1 cellular context compared by ENCODE assay signal in genomic region chr2:73981081-73981968, GRCh38.
TF ChIP-seq lines count a peak whose summit lies in the region.

No MANE protein-coding gene starts in this region.

TF ChIP-seq in K562, 482 proteins besides CTCF, POLR2A, EP300 and RAD21 (continued from another document and continues in another):
- TF ChIP-seq, protein P1, sequence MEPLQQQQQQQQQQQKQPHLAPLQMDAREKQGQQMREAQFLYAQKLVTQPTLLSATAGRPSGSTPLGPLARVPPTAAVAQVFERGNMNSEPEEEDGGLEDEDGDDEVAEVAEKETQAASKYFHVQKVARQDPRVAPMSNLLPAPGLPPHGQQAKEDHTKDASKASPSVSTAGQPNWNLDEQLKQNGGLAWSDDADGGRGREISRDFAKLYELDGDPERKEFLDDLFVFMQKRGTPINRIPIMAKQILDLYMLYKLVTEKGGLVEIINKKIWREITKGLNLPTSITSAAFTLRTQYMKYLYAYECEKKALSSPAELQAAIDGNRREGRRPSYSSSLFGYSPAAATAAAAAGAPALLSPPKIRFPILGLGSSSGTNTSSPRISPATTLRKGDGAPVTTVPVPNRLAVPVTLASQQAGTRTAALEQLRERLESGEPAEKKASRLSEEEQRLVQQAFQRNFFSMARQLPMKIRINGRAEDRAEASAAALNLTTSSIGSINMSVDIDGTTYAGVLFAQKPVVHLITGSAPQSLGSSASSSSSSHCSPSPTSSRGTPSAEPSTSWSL (CRISPR knock-in tag; IDR thresholded peaks at IDR 0.05; ENCODE audit: borderline replicate concordance), result no peak
- peak; percentile 43; the same call in 1 of the 2 replicates for TF ChIP-seq RB1 (IDR thresholded peaks at IDR 0.05; ENCODE audit: low read depth)
- no peak for TF ChIP-seq ZNF76 (CRISPR knock-in tag; IDR thresholded peaks at IDR 0.05; ENCODE audit: borderline replicate concordance)
- TF ChIP-seq, protein P2, sequence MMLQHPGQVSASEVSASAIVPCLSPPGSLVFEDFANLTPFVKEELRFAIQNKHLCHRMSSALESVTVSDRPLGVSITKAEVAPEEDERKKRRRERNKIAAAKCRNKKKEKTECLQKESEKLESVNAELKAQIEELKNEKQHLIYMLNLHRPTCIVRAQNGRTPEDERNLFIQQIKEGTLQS (IDR thresholded peaks at IDR 0.05), result no peak
- TF ChIP-seq, protein P2 (CRISPR knock-in tag; conservative IDR thresholded peaks at IDR 0.05), result no peak
- no peak for TF ChIP-seq ZNF143 (CRISPR knock-in tag; IDR thresholded peaks at IDR 0.05)
- no peak for TF ChIP-seq ZC3H11A (IDR thresholded peaks at IDR 0.05; ENCODE audit: low read depth, low read length)
- no peak for TF ChIP-seq MCM2 (IDR thresholded peaks at IDR 0.05; ENCODE audit: low read depth)
- TF ChIP-seq ZNF232 (CRISPR knock-in tag; IDR thresholded peaks at IDR 0.05), result no peak
- TF ChIP-seq POLR3G (IDR thresholded peaks at IDR 0.05; ENCODE audit: extremely low read depth, insufficient read length, insufficient replicate concordance), result no peak
- TF ChIP-seq HNRNPK (IDR thresholded peaks at IDR 0.05; ENCODE audit: low read depth, low read length, poor library complexity, severe bottlenecking), result no peak
- peak; percentile 57 for TF ChIP-seq ZBTB40 (IDR thresholded peaks at IDR 0.05)
- TF ChIP-seq ZBTB40 (CRISPR knock-in tag; IDR thresholded peaks at IDR 0.05), result no peak
- no peak for TF ChIP-seq COPS2 (conservative IDR thresholded peaks at IDR 0.05)
- TF ChIP-seq ZNF140 (CRISPR knock-in tag; IDR thresholded peaks at IDR 0.05), result no peak
- no peak for TF ChIP-seq PHB (CRISPR knock-in tag; IDR thresholded peaks at IDR 0.05)
- TF ChIP-seq, protein P3, sequence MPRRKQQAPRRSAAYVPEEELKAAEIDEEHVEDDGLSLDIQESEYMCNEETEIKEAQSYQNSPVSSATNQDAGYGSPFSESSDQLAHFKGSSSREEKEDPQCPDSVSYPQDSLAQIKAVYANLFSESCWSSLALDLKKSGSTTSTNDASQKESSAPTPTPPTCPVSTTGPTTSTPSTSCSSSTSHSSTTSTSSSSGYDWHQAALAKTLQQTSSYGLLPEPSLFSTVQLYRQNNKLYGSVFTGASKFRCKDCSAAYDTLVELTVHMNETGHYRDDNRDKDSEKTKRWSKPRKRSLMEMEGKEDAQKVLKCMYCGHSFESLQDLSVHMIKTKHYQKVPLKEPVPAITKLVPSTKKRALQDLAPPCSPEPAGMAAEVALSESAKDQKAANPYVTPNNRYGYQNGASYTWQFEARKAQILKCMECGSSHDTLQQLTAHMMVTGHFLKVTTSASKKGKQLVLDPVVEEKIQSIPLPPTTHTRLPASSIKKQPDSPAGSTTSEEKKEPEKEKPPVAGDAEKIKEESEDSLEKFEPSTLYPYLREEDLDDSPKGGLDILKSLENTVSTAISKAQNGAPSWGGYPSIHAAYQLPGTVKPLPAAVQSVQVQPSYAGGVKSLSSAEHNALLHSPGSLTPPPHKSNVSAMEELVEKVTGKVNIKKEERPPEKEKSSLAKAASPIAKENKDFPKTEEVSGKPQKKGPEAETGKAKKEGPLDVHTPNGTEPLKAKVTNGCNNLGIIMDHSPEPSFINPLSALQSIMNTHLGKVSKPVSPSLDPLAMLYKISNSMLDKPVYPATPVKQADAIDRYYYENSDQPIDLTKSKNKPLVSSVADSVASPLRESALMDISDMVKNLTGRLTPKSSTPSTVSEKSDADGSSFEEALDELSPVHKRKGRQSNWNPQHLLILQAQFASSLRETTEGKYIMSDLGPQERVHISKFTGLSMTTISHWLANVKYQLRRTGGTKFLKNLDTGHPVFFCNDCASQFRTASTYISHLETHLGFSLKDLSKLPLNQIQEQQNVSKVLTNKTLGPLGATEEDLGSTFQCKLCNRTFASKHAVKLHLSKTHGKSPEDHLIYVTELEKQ (CRISPR knock-in tag; IDR thresholded peaks at IDR 0.05), result no peak
- no peak for TF ChIP-seq SIRT6 (IDR thresholded peaks at IDR 0.05; ENCODE audit: low read depth, low read length)
- TF ChIP-seq KDM4B (IDR thresholded peaks at IDR 0.05; ENCODE audit: borderline replicate concordance in 2 of 2, low read depth in 1 of 2), result no peak
- TF ChIP-seq PHF20 (IDR thresholded peaks at IDR 0.05; ENCODE audit: partially characterized antibody), result no peak
- TF ChIP-seq, protein P4, sequence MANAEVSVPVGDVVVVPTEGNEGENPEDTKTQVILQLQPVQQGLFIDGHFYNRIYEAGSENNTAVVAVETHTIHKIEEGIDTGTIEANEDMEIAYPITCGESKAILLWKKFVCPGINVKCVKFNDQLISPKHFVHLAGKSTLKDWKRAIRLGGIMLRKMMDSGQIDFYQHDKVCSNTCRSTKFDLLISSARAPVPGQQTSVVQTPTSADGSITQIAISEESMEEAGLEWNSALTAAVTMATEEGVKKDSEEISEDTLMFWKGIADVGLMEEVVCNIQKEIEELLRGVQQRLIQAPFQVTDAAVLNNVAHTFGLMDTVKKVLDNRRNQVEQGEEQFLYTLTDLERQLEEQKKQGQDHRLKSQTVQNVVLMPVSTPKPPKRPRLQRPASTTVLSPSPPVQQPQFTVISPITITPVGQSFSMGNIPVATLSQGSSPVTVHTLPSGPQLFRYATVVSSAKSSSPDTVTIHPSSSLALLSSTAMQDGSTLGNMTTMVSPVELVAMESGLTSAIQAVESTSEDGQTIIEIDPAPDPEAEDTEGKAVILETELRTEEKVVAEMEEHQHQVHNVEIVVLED (CRISPR knock-in tag; IDR thresholded peaks at IDR 0.05), result no peak
- TF ChIP-seq ZNF253 (CRISPR knock-in tag; conservative IDR thresholded peaks at IDR 0.05), result no peak
- no peak for TF ChIP-seq NFE2L1 (tag; IDR thresholded peaks at IDR 0.05; ENCODE audit: borderline replicate concordance, low read depth)
- no peak for TF ChIP-seq SRSF3 (IDR thresholded peaks at IDR 0.05; ENCODE audit: insufficient read depth, low read length)
- TF ChIP-seq STAT5A (IDR thresholded peaks at IDR 0.05; ENCODE audit: borderline replicate concordance, low read length), result no peak
- no peak for TF ChIP-seq RBM17 (IDR thresholded peaks at IDR 0.05; ENCODE audit: borderline replicate concordance, low read depth, low read length)
- no peak for TF ChIP-seq DEAF1 (CRISPR knock-in tag; IDR thresholded peaks at IDR 0.05)
- TF ChIP-seq ZNF212 (CRISPR knock-in tag; IDR thresholded peaks at IDR 0.05), result no peak
- TF ChIP-seq, protein P5, sequence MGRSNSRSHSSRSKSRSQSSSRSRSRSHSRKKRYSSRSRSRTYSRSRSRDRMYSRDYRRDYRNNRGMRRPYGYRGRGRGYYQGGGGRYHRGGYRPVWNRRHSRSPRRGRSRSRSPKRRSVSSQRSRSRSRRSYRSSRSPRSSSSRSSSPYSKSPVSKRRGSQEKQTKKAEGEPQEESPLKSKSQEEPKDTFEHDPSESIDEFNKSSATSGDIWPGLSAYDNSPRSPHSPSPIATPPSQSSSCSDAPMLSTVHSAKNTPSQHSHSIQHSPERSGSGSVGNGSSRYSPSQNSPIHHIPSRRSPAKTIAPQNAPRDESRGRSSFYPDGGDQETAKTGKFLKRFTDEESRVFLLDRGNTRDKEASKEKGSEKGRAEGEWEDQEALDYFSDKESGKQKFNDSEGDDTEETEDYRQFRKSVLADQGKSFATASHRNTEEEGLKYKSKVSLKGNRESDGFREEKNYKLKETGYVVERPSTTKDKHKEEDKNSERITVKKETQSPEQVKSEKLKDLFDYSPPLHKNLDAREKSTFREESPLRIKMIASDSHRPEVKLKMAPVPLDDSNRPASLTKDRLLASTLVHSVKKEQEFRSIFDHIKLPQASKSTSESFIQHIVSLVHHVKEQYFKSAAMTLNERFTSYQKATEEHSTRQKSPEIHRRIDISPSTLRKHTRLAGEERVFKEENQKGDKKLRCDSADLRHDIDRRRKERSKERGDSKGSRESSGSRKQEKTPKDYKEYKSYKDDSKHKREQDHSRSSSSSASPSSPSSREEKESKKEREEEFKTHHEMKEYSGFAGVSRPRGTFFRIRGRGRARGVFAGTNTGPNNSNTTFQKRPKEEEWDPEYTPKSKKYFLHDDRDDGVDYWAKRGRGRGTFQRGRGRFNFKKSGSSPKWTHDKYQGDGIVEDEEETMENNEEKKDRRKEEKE (IDR thresholded peaks at IDR 0.05; ENCODE audit: borderline replicate concordance in 1 of 2, control insufficient read depth in 1 of 2, low read depth in 2 of 2, low read length in 1 of 2), result no peak
- TF ChIP-seq TGIF2 (CRISPR knock-in tag; IDR thresholded peaks at IDR 0.05), result no peak
- TF ChIP-seq PHF8 (IDR thresholded peaks at IDR 0.05; ENCODE audit: borderline replicate concordance, low read length), result peak; percentile 63; the same call in 1 of the 2 replicates
- TF ChIP-seq ARID1B (IDR thresholded peaks at IDR 0.05), result peak; percentile 87
- TF ChIP-seq ZFP1 (CRISPR knock-in tag; IDR thresholded peaks at IDR 0.05), result no peak
- no peak for TF ChIP-seq HMGN3 (IDR thresholded peaks at IDR 0.05; ENCODE audit: borderline replicate concordance, extremely low read depth, insufficient read length, low read depth, low read length)
- no peak for TF ChIP-seq SLC30A9 (CRISPR knock-in tag; IDR thresholded peaks at IDR 0.05)
- no peak for TF ChIP-seq CBX1 (IDR thresholded peaks at IDR 0.05; ENCODE audit: low read depth)
- TF ChIP-seq CBFB (CRISPR knock-in tag; IDR thresholded peaks at IDR 0.05), result no peak
- TF ChIP-seq ZBTB12 (CRISPR knock-in tag; IDR thresholded peaks at IDR 0.05), result no peak
- no peak for TF ChIP-seq FOXM1 (IDR thresholded peaks at IDR 0.05; ENCODE audit: low read depth)
- TF ChIP-seq FOXM1 (CRISPR knock-in tag; IDR thresholded peaks at IDR 0.05; ENCODE audit: low read depth), result no peak
- TF ChIP-seq SREBF2 (CRISPR knock-in tag; IDR thresholded peaks at IDR 0.05), result no peak
